1 cellular context compared by ENCODE assay signal in the genomic region with DNA sequence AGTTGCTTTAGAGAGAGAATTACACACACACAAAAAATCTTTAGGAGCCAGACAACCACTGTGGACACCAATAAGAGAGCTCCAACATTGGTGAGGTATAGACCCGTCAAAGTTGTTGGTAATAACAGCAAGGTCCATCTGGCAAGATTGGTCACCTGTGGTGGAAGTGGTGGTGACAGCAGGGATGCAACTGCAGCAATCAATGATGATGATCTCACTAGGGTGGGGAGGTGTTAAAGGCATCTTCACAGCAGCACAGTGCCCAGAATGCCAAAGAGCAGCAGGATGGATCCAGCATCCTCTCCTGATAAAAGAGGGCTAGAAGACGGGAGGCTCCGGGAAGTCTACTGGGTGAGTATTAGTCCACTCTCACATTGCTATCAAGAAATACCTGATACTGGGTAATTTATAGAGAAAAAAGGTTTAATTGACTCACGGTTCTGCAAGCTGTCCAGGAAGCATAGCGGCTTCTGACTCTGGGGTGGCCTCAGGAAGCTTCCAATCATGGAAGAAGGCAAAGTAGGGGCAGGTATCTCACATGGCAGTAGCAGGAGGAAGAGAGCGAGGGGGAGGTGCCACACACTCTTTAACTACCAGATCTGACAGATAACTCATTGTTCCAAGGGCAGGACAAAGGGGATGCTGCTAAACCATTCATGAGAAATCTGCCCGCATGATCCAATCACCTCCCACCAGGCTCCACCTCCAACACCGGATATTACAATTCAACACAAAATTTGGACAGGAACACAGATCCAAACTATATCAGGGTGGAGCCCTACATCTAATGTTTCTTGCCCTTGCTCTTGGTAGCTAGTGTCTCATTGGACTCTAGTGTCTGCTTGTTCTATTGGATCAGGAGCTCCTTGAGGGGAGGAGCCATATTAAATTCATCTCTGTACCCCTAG.
TF ChIP-seq lines count a peak whose summit lies in the region.

No MANE protein-coding gene starts in this region.

TF ChIP-seq in HEK293, 187 proteins besides CTCF, POLR2A, EP300 and RAD21 (continued from another document):
- no peak for TF ChIP-seq ZNF394 (tag by site-specific recombination; IDR thresholded peaks at IDR 0.05; ENCODE audit: borderline replicate concordance)
- TF ChIP-seq ZNF843 (tag by site-specific recombination; IDR thresholded peaks at IDR 0.05) = no peak
- TF ChIP-seq ZIC2 (tag by site-specific recombination; IDR thresholded peaks at IDR 0.05) = peak; percentile 45
- TF ChIP-seq ZNF292 (tag by site-specific recombination; IDR thresholded peaks at IDR 0.05; ENCODE audit: borderline replicate concordance, low read depth) = no peak
